In genomic region chr21:45897191-45898027, GRCh38 we compare ENCODE assay signal across 2 cellular contexts.
TF ChIP-seq lines count a peak whose summit lies in the region.

No MANE protein-coding gene starts in this region.

TF ChIP-seq in IMR-90, 13 proteins besides CTCF, POLR2A, EP300 and RAD21:
- TF ChIP-seq ELK1 (IDR thresholded peaks at IDR 0.05; ENCODE audit: borderline replicate concordance, low read depth, low read length) (no peak), USF2 (IDR thresholded peaks at IDR 0.05; ENCODE audit: low read depth, low read length) (no peak), BHLHE40 (IDR thresholded peaks at IDR 0.05; ENCODE audit: low read depth, low read length) (no peak), RCOR1 (IDR thresholded peaks at IDR 0.05; ENCODE audit: insufficient replicate concordance, low read length) (no peak), NFE2L2 (IDR thresholded peaks at IDR 0.05; ENCODE audit: low read depth, low read length) (no peak), CHD1 (IDR thresholded peaks at IDR 0.05; ENCODE audit: low read depth, low read length) (no peak), RFX5 (IDR thresholded peaks at IDR 0.05; ENCODE audit: low read depth, low read length) (no peak), FOS (IDR thresholded peaks at IDR 0.05; ENCODE audit: low read depth, low read length) (no peak), SMC3 (IDR thresholded peaks at IDR 0.05; ENCODE audit: low read depth, low read length) (no peak), MXI1 (IDR thresholded peaks at IDR 0.05; ENCODE audit: borderline replicate concordance, low read depth, low read length) (no peak), CEBPB (IDR thresholded peaks at IDR 0.05; ENCODE audit: low read depth, low read length) (no peak), MAFK (IDR thresholded peaks at IDR 0.05; ENCODE audit: low read depth, low read length) (no peak)

TF ChIP-seq in HepG2, 621 proteins besides CTCF, POLR2A, EP300 and RAD21:
- TF ChIP-seq ZNF292 (CRISPR knock-in tag; IDR thresholded peaks at IDR 0.05; ENCODE audit: borderline replicate concordance, low read depth) (no peak), ZNF18 (CRISPR knock-in tag; IDR thresholded peaks at IDR 0.05; ENCODE audit: insufficient replicate concordance) (no peak), MNT (IDR thresholded peaks at IDR 0.05) (peak; percentile 70), NFIC (IDR thresholded peaks at IDR 0.05; ENCODE audit: low read length) (no peak), ATF7-NPFF (CRISPR knock-in tag; IDR thresholded peaks at IDR 0.05; ENCODE audit: low read depth) (no peak), ZMAT3 (CRISPR knock-in tag; conservative IDR thresholded peaks at IDR 0.05) (no peak)
